Comparison of ENCODE assay signal across 21 cellular contexts in the genomic region with DNA sequence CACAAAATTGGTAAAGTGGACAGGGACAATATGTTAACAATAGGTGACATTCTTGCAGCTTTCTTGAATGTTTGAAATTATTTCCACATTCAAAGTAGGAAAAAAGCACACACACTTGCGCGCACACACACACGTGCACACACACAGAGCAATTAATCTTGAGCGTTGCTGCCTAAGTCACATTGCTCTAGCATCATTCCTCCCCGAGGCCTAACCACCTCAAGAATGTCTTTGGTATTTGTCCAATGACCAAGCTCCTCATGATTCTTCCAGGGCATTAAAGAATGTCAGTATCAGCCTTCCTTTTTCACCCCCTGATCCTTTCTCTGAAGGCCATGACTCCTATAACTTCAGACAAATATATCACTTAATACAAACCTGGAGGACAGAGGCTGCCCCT.
A peak's percentile ranks its signal among the peaks of the same experiment; 100 is the strongest.
DNase-seq lines count a peak whose midpoint lies in the region; ATAC-seq, FAIRE-seq and TF ChIP-seq lines count a peak whose summit lies in the region.
"Had no signal": no experiment of that assay in that cellular context is flagged by ENCODE, and none has a peak within 500 bp of the region (broad histone marks: within the 10 kb centered on the region; RNA-seq: fewer than 3 reads in every experiment).

No MANE protein-coding gene starts in this region.

- POLR2A ChIA-PET in AG04450 (lab: Yijun Ruan, JAX) (no interaction called here), WTC11 (lab: Charles Lee) (no interaction called here)

- H3K4me3 ChIP-seq in AG04450 (ENCODE audit: low read depth, low read length) (no peak overlapping the region), astrocyte of the spinal cord (ENCODE audit: low read depth, low read length) (no peak overlapping the region)
- H3K4me3 ChIP-seq: A549, ascending aorta, right atrium auricular region had no signal

- peaks cover 4% of the 10 kb centered on the region; the same call in 1 of the 2 replicates for H3K27me3 Mint-ChIP-seq in WTC11 (ENCODE audit: low read depth)
- H3K27me3 Mint-ChIP-seq: activated naive CD4-positive, alpha-beta T cell treated with anti-CD3 and anti-CD28 coated beads, Interleukin-2, amount 10 ng/mL, durations not matched to agents 7 days and 5 days; activated T-cell treated with anti-CD3 and anti-CD28 coated beads, Interleukin-2, amount 50 U/mL, for 24 hours; dendritic cell treated with granulocyte-macrophage colony-stimulating factor and Interleukin-4, amounts not matched to agents 40 ng/mL and 50 ng/mL, for 4 days had no signal

- FAIRE-seq in RCC 7860 (lab: Jason Lieb, UNC) = no peak
- FAIRE-seq: A549 had no signal

- DNase-seq in AG04450 (ENCODE audit: low read depth, low spot score) (peak; percentile 10), HCEC 1CT (peak; percentile 34), astrocyte of the spinal cord (ENCODE audit: low read depth, low spot score) (peak; percentile 9), glomerular visceral epithelial cell (ENCODE audit: extremely low spot score) (peak; percentile 43), RCC 7860 (ENCODE audit: low spot score) (no peak), WTC11 (ENCODE audit: low spot score) (no peak), NCI-H1930 (lab: John Stamatoyannopoulos, UW) (no peak)
- DNase-seq: activated CD4-positive, alpha-beta T cell treated with anti-CD3 and anti-CD28 coated beads, Interleukin-2, amount 50 U/mL, for 48 hours; activated naive CD4-positive, alpha-beta T cell treated with anti-CD3 and anti-CD28 coated beads, Interleukin-2, amount 10 ng/mL, durations not matched to agents 7 days and 5 days; activated T-cell treated with anti-CD3 and anti-CD28 coated beads, Interleukin-2, amount 50 U/mL, for 24 hours; CD8-positive, alpha-beta T cell; KG1; NCI-H524; occipital lobe; SHP77; T-helper 1 cell had no signal

- H3K27ac Mint-ChIP-seq in WTC11 = no peak overlapping the region
- H3K27ac Mint-ChIP-seq: activated naive CD4-positive, alpha-beta T cell treated with anti-CD3 and anti-CD28 coated beads, Interleukin-2, amount 10 ng/mL, durations not matched to agents 7 days and 5 days; activated T-cell treated with anti-CD3 and anti-CD28 coated beads, Interleukin-2, amount 50 U/mL, for 24 hours; CD8-positive, alpha-beta T cell; dendritic cell treated with granulocyte-macrophage colony-stimulating factor and Interleukin-4, amounts not matched to agents 40 ng/mL and 50 ng/mL, for 4 days had no signal

- H3K27ac ChIP-seq in AG04450 (ENCODE audit: low read depth, low read length) = no peak overlapping the region
- H3K27ac ChIP-seq: A549, ascending aorta, right atrium auricular region had no signal

- H3K27me3 ChIP-seq in AG04450 (ENCODE audit: control insufficient read depth, insufficient read depth, low read length) = no peaks in the 10 kb centered on the region
- H3K27me3 ChIP-seq: ascending aorta, right atrium auricular region had no signal

- no peaks in the 10 kb centered on the region for H3K36me3 Mint-ChIP-seq in WTC11
- H3K36me3 Mint-ChIP-seq: activated naive CD4-positive, alpha-beta T cell treated with anti-CD3 and anti-CD28 coated beads, Interleukin-2, amount 10 ng/mL, durations not matched to agents 7 days and 5 days; CD8-positive, alpha-beta T cell had no signal

- CTCF ChIA-PET in AG04450 (lab: Charles Lee) (interaction anchor here (1.9 kb wide), 1 partner anchor 200 kb away, joined by 7 read pairs; no protein-coding TSS in a partner anchor), WTC11 (lab: Charles Lee) (no interaction called here)

- no peak overlapping the region for H3K4me3 Mint-ChIP-seq in WTC11
- H3K4me3 Mint-ChIP-seq: activated naive CD4-positive, alpha-beta T cell treated with anti-CD3 and anti-CD28 coated beads, Interleukin-2, amount 10 ng/mL, durations not matched to agents 7 days and 5 days; activated T-cell treated with anti-CD3 and anti-CD28 coated beads, Interleukin-2, amount 50 U/mL, for 24 hours; CD8-positive, alpha-beta T cell; dendritic cell treated with granulocyte-macrophage colony-stimulating factor and Interleukin-4, amounts not matched to agents 40 ng/mL and 50 ng/mL, for 4 days had no signal

- H3K9me3 Mint-ChIP-seq in WTC11 = peaks cover 31% of the 10 kb centered on the region

- in situ Hi-C loops in astrocyte of the spinal cord (cut with HindIII; ENCODE audit: low sequenced_read_pairs) = no loop called here

- no peaks in the 10 kb centered on the region for H3K4me1 Mint-ChIP-seq in WTC11
- H3K4me1 Mint-ChIP-seq: activated naive CD4-positive, alpha-beta T cell treated with anti-CD3 and anti-CD28 coated beads, Interleukin-2, amount 10 ng/mL, durations not matched to agents 7 days and 5 days had no signal

- H3K9me3 ChIP-seq in AG04450 (ENCODE audit: control insufficient read depth, insufficient read depth, low read length) = no peaks in the 10 kb centered on the region
- H3K9me3 ChIP-seq: ascending aorta had no signal

- TF ChIP-seq CTCF in AG04450 (IDR thresholded peaks at IDR 0.05; ENCODE audit: low read depth, low read length) = no peak
- TF ChIP-seq CTCF in astrocyte of the spinal cord (IDR thresholded peaks at IDR 0.05; ENCODE audit: low read depth, low read length) = no peak
- TF ChIP-seq CTCF in WTC11 (IDR thresholded peaks at IDR 0.05) = no peak

- ATAC-seq in WTC11 (no peak), HG03460 (IDR thresholded peaks at IDR 0.05; ENCODE audit: unreplicated experiment) (no peak)
- ATAC-seq: A549; CD8-positive, alpha-beta T cell had no signal

TF ChIP-seq in WTC11, 78 proteins besides CTCF, POLR2A, EP300 and RAD21 (continues in another document):
- TF ChIP-seq, protein P1, sequence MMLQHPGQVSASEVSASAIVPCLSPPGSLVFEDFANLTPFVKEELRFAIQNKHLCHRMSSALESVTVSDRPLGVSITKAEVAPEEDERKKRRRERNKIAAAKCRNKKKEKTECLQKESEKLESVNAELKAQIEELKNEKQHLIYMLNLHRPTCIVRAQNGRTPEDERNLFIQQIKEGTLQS (CRISPR knock-in tag; conservative IDR thresholded peaks at IDR 0.05) = no peak
- no peak for TF ChIP-seq SP1 (CRISPR knock-in tag; conservative IDR thresholded peaks at IDR 0.05)
- TF ChIP-seq, protein P2, sequence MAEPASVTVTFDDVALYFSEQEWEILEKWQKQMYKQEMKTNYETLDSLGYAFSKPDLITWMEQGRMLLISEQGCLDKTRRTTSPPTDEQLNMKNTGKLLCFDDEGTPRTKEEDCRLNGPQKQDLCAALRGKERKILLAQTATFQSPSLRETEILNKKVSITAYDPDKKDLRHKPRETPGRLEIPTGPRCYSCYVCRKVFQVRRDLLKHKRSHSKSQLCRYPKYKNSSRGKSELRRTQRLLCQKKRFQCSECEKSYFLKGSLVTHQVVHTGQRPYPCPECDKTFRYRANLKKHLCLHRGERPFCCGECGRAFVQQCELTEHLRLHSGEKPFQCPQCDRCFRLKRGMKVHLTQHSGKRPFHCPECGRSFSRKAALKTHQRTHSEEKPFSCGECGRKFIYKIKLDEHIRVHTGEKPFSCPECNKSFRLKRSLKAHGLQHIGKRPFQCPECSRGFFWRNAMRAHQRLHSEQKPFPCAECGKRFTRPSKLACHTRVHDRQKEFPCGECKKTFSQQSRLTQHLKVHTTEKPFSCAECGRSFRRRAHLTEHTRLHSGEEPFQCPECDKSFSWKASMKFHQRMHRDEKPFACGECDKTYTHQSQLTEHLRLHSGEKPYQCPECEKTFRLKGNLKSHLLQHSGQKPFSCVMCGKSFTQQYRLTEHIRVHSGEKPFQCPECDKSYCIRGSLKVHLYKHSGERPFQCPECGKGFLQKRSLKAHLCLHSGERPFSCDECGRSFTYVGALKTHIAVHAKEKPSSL (CRISPR knock-in tag; conservative IDR thresholded peaks at IDR 0.05) = no peak
- TF ChIP-seq, protein P3, sequence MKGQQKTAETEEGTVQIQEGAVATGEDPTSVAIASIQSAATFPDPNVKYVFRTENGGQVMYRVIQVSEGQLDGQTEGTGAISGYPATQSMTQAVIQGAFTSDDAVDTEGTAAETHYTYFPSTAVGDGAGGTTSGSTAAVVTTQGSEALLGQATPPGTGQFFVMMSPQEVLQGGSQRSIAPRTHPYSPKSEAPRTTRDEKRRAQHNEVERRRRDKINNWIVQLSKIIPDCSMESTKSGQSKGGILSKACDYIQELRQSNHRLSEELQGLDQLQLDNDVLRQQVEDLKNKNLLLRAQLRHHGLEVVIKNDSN (CRISPR knock-in tag; IDR thresholded peaks at IDR 0.05) = no peak
- TF ChIP-seq, protein P4, sequence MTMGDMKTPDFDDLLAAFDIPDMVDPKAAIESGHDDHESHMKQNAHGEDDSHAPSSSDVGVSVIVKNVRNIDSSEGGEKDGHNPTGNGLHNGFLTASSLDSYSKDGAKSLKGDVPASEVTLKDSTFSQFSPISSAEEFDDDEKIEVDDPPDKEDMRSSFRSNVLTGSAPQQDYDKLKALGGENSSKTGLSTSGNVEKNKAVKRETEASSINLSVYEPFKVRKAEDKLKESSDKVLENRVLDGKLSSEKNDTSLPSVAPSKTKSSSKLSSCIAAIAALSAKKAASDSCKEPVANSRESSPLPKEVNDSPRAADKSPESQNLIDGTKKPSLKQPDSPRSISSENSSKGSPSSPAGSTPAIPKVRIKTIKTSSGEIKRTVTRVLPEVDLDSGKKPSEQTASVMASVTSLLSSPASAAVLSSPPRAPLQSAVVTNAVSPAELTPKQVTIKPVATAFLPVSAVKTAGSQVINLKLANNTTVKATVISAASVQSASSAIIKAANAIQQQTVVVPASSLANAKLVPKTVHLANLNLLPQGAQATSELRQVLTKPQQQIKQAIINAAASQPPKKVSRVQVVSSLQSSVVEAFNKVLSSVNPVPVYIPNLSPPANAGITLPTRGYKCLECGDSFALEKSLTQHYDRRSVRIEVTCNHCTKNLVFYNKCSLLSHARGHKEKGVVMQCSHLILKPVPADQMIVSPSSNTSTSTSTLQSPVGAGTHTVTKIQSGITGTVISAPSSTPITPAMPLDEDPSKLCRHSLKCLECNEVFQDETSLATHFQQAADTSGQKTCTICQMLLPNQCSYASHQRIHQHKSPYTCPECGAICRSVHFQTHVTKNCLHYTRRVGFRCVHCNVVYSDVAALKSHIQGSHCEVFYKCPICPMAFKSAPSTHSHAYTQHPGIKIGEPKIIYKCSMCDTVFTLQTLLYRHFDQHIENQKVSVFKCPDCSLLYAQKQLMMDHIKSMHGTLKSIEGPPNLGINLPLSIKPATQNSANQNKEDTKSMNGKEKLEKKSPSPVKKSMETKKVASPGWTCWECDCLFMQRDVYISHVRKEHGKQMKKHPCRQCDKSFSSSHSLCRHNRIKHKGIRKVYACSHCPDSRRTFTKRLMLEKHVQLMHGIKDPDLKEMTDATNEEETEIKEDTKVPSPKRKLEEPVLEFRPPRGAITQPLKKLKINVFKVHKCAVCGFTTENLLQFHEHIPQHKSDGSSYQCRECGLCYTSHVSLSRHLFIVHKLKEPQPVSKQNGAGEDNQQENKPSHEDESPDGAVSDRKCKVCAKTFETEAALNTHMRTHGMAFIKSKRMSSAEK (CRISPR knock-in tag; IDR thresholded peaks at IDR 0.05; ENCODE audit: borderline replicate concordance) = no peak
- no peak for TF ChIP-seq ZNF232 (CRISPR knock-in tag; IDR thresholded peaks at IDR 0.05)
- TF ChIP-seq TP53 (CRISPR knock-in tag; IDR thresholded peaks at IDR 0.05) = no peak
- no peak for TF ChIP-seq RORB (CRISPR knock-in tag; IDR thresholded peaks at IDR 0.05)

Comparison
In these comparisons a context has a peak if more than half of its experiments do, and no peak if none do; other contexts are left out.
1. DNase-seq: peak in AG04450 (single experiment), HCEC 1CT (single experiment), astrocyte of the spinal cord (single experiment) and glomerular visceral epithelial cell (single experiment); none in RCC 7860 (single experiment), WTC11 (single experiment) and NCI-H1930 (0 of 2).